In genomic region chr12:116236986-116237385, GRCh38 we compare ENCODE assay signal across 13 cellular contexts. TPM values are rescaled to one million over a fixed set of nuclear protein-coding genes. Genes with fewer than 3 reads are reported as not detected.
A peak's percentile ranks its signal among the peaks of the same experiment; 100 is the strongest.
DNase-seq lines count a peak whose midpoint lies in the region; ATAC-seq and TF ChIP-seq lines count a peak whose summit lies in the region.
"Had no signal": no experiment of that assay in that cellular context is flagged by ENCODE, and none has a peak within 500 bp of the region (broad histone marks: within the 10 kb centered on the region; RNA-seq: fewer than 3 reads in every experiment).

No MANE protein-coding gene starts in this region.

- peak overlapping the region in 6 of 8 donors; percentile 13 to 80 (median 32) for H3K27ac Mint-ChIP-seq in CD8-positive, alpha-beta memory T cell
- H3K27ac Mint-ChIP-seq in endodermal cell, result peak overlapping the region; percentile 83
- H3K27ac Mint-ChIP-seq in neural progenitor cell, result no peak overlapping the region

- ATAC-seq in HG03378 (IDR thresholded peaks at IDR 0.05; ENCODE audit: unreplicated experiment) (no peak), GM18498 (IDR thresholded peaks at IDR 0.05; ENCODE audit: unreplicated experiment) (no peak)

- no peak overlapping the region for H3K4me3 ChIP-seq in CD8-positive, alpha-beta memory T cell (ENCODE audit: low read length)
- no peak overlapping the region for H3K4me3 ChIP-seq in OCI-LY3 (ENCODE audit: low read length)
- no peak overlapping the region for H3K4me3 ChIP-seq in endodermal cell (ENCODE audit: low read length)
- H3K4me3 ChIP-seq in neural progenitor cell, result no peak overlapping the region
- H3K4me3 ChIP-seq: colonic mucosa had no signal

- H3K36me3 ChIP-seq in CD8-positive, alpha-beta memory T cell (ENCODE audit: insufficient read depth, low read length), result no peaks in the 10 kb centered on the region
- H3K36me3 ChIP-seq in OCI-LY3 (replicated peaks; ENCODE audit: low read depth, low read length) (no peaks in the 10 kb centered on the region), endodermal cell (ENCODE audit: control insufficient read depth, insufficient read depth, low read length) (peaks cover 26% of the 10 kb centered on the region), neural progenitor cell (peaks cover 8% of the 10 kb centered on the region)
- H3K36me3 ChIP-seq: colonic mucosa had no signal

- CTCF ChIA-PET in CD8-positive, alpha-beta memory T cell (lab: Charles Lee), result interaction anchor here (1.4 to 1.8 kb wide), 5 partner anchors 9 to 77 kb away, joined by 3 to 6 read pairs (median 5); no protein-coding TSS in a partner anchor

- H4K20me1 ChIP-seq in OCI-LY3 (ENCODE audit: insufficient read depth, low read length), result no peaks in the 10 kb centered on the region
- peaks cover 60% of the 10 kb centered on the region for H4K20me1 ChIP-seq in neural progenitor cell (ENCODE audit: low read depth)

- H3K79me2 ChIP-seq in OCI-LY3 (ENCODE audit: low read length) (peaks cover 84% of the 10 kb centered on the region), neural progenitor cell (ENCODE audit: low read depth) (peaks cover 100% of the 10 kb centered on the region)

- H3K9ac ChIP-seq in OCI-LY3 (ENCODE audit: low read length) (no peak overlapping the region), endodermal cell (ENCODE audit: extremely low read depth, low read length, poor library complexity, severe bottlenecking) (no peak overlapping the region), neural progenitor cell (no peak overlapping the region)

- no peaks in the 10 kb centered on the region for H3K27me3 Mint-ChIP-seq in CD8-positive, alpha-beta memory T cell
- H3K27me3 Mint-ChIP-seq in endodermal cell (ENCODE audit: insufficient read depth), result no peaks in the 10 kb centered on the region
- H3K27me3 Mint-ChIP-seq in neural progenitor cell (ENCODE audit: insufficient read depth, low read depth), result no peaks in the 10 kb centered on the region

- WGBS in endodermal cell (ENCODE audit: insufficient coverage in 1 of 2, insufficient read length in 1 of 2), 2 experiments, result 100% methylated on average over 2 of the region's 3 CpGs; no CpG with 5 or more reads in 1 of the 2 experiments

- POLR2A ChIA-PET in CD8-positive, alpha-beta memory T cell (lab: Charles Lee), result no interaction called here

- peaks cover 44 to 68% (median 58%) of the 10 kb centered on the region in 3 donors for H3K4me1 Mint-ChIP-seq in CD8-positive, alpha-beta memory T cell
- H3K4me1 Mint-ChIP-seq in endodermal cell (peaks cover 21% of the 10 kb centered on the region), neural progenitor cell (peaks cover 19% of the 10 kb centered on the region)

- DNase-seq in CD8-positive, alpha-beta memory T cell, result no peak
- no peak for DNase-seq in endodermal cell
- DNase-seq in neural progenitor cell (ENCODE audit: low spot score), result peak; percentile 29
- no peak for DNase-seq in NCI-H1105 (lab: John Stamatoyannopoulos, UW)
- DNase-seq: activated CD4-positive, alpha-beta T cell treated with anti-CD3 and anti-CD28 coated beads for 1 hour; activated naive CD4-positive, alpha-beta T cell; colonic mucosa; NCI-H1417; NCI-H774; small intestine had no signal

- H3K4me1 ChIP-seq in CD8-positive, alpha-beta memory T cell (ENCODE audit: insufficient read depth, low read length), result peaks cover 13% of the 10 kb centered on the region
- H3K4me1 ChIP-seq in OCI-LY3 (ENCODE audit: low read length) (peaks cover 22% of the 10 kb centered on the region), endodermal cell (ENCODE audit: control insufficient read depth, insufficient read depth, low read length) (peaks cover 8% of the 10 kb centered on the region), neural progenitor cell (peaks cover 19% of the 10 kb centered on the region)
- H3K4me1 ChIP-seq: colonic mucosa had no signal

- peaks cover 27% of the 10 kb centered on the region for H3F3A ChIP-seq in neural progenitor cell (ENCODE audit: low read depth)

- no peak overlapping the region for H3K27ac ChIP-seq in CD8-positive, alpha-beta memory T cell (ENCODE audit: low read depth, low read length)
- H3K27ac ChIP-seq in OCI-LY3 (ENCODE audit: low read length) (no peak overlapping the region), endodermal cell (ENCODE audit: low read depth, low read length) (no peak overlapping the region), neural progenitor cell (peak overlapping the region; percentile 35)
- H3K27ac ChIP-seq: colonic mucosa had no signal

- no peaks in the 10 kb centered on the region for H3K9me3 Mint-ChIP-seq in CD8-positive, alpha-beta memory T cell
- H3K9me3 Mint-ChIP-seq in endodermal cell (no peaks in the 10 kb centered on the region), neural progenitor cell (peaks cover 3% of the 10 kb centered on the region)

- no peak for TF ChIP-seq CTCF in OCI-LY3 (IDR thresholded peaks at IDR 0.05; ENCODE audit: low read depth, low read length)
- no peak for TF ChIP-seq CTCF in endodermal cell (conservative IDR thresholded peaks at IDR 0.05)
- TF ChIP-seq CTCF in neural progenitor cell (IDR thresholded peaks at IDR 0.05), result no peak

- H3K36me3 Mint-ChIP-seq in CD8-positive, alpha-beta memory T cell, result peaks cover 0 to 9% (median 2%) of the 10 kb centered on the region in 3 donors
- peaks cover 10% of the 10 kb centered on the region for H3K36me3 Mint-ChIP-seq in endodermal cell (ENCODE audit: low read depth)
- peaks cover 10% of the 10 kb centered on the region for H3K36me3 Mint-ChIP-seq in neural progenitor cell

- H3K9me3 ChIP-seq in CD8-positive, alpha-beta memory T cell (ENCODE audit: low read length), result no peaks in the 10 kb centered on the region
- H3K9me3 ChIP-seq in OCI-LY3 (ENCODE audit: insufficient read depth, low read length), result no peaks in the 10 kb centered on the region
- no peaks in the 10 kb centered on the region for H3K9me3 ChIP-seq in endodermal cell (ENCODE audit: control insufficient read depth, low read length)
- no peaks in the 10 kb centered on the region for H3K9me3 ChIP-seq in neural progenitor cell (ENCODE audit: low read depth)
- H3K9me3 ChIP-seq: colonic mucosa had no signal

- H3K4me2 ChIP-seq in OCI-LY3 (ENCODE audit: low read length) (0 out of 2 replicates have a peak overlapping the region, but pooled peaks have one; percentile 51), neural progenitor cell (peak overlapping the region; percentile 25)

- no peaks in the 10 kb centered on the region for H3K27me3 ChIP-seq in CD8-positive, alpha-beta memory T cell (ENCODE audit: insufficient read depth, low read length, poor library complexity, severe bottlenecking)
- H3K27me3 ChIP-seq in OCI-LY3 (ENCODE audit: low read depth, low read length) (no peaks in the 10 kb centered on the region), endodermal cell (ENCODE audit: control insufficient read depth, insufficient read depth, low read length, poor library complexity, severe bottlenecking) (no peaks in the 10 kb centered on the region), neural progenitor cell (no peaks in the 10 kb centered on the region)
- H3K27me3 ChIP-seq: colonic mucosa had no signal

- H3K4me3 Mint-ChIP-seq in CD8-positive, alpha-beta memory T cell, result no peak overlapping the region
- no peak overlapping the region for H3K4me3 Mint-ChIP-seq in endodermal cell
- no peak overlapping the region for H3K4me3 Mint-ChIP-seq in neural progenitor cell

- H2AFZ ChIP-seq in OCI-LY3 (ENCODE audit: low read depth, low read length) (no peak overlapping the region), neural progenitor cell (replicated peaks) (no peak overlapping the region)

RNA-seq across cellular contexts. Expression of gene MED13L, which starts 40.5 kb away (rescaled TPM):
- total RNA-seq in CD8-positive, alpha-beta memory T cell, result 10 to 100 TPM; 49.7 to 53.4 TPM
- polyA plus RNA-seq in CD8-positive, alpha-beta memory T cell, result 6.6 TPM
- total RNA-seq in endodermal cell (100 to 1,000 TPM; 101 to 111 TPM), neural progenitor cell (ENCODE audit: low replicate concordance) (122 and 149 TPM in 2 replicates)
- polyA plus RNA-seq in endodermal cell (2013, experiment 1 of 2), result 44.3 TPM
- polyA plus RNA-seq in endodermal cell (2013, experiment 2 of 2), result 44.0 TPM
